21 cellular contexts compared by ENCODE assay signal in the genomic region with DNA sequence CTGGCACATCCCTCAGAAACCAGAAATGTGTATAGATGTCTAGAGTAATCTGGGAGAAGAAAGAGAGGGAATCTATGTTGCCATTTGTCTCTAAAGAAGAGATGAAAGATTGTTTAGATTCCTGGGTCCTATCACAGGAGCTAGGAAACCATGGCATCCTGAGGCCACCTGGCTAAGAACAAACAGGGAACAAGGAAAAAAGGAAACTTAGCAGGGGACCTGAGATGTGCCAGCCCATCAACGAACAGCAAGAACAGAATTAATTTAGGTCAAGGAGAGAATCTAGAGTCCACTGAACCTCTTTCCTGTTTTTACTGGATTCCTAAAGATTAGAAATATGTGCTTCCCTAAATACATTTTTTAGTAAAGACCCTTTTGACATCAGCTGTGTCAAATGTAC. TPM values are rescaled to one million over a fixed set of nuclear protein-coding genes. Genes with fewer than 3 reads are reported as not detected.
A peak's percentile ranks its signal among the peaks of the same experiment; 100 is the strongest.
DNase-seq lines count a peak whose midpoint lies in the region; ATAC-seq and TF ChIP-seq lines count a peak whose summit lies in the region.
"Had no signal": no experiment of that assay in that cellular context is flagged by ENCODE, and none has a peak within 500 bp of the region (broad histone marks: within the 10 kb centered on the region; RNA-seq: fewer than 3 reads in every experiment).

No MANE protein-coding gene starts in this region.

- H3K4me1 ChIP-seq in GM23338 (ENCODE audit: insufficient read depth): no peaks in the 10 kb centered on the region
- H3K4me1 ChIP-seq in mucosa of stomach (ENCODE audit: control insufficient read depth, insufficient read depth, low read length): peaks cover 6% of the 10 kb centered on the region
- H3K4me1 ChIP-seq: BE2C, SJCRH30 had no signal

- no peaks in the 10 kb centered on the region for H3K36me3 Mint-ChIP-seq in GM23338 (ENCODE audit: low read depth)
- H3K36me3 Mint-ChIP-seq in progenitor cell of endocrine pancreas (ENCODE audit: insufficient read depth): peaks cover 3% of the 10 kb centered on the region

- H3F3A ChIP-seq in GM23338 (replicated peaks; ENCODE audit: low read depth): 0 out of 2 replicates have a peak, but pooled peaks cover 5% of the 10 kb centered on the region

- no peaks in the 10 kb centered on the region for H3K9me2 ChIP-seq in GM23338 (ENCODE audit: insufficient read depth)

- H3K4me2 ChIP-seq in GM23338: no peak overlapping the region

- H3K9ac ChIP-seq in mucosa of stomach (ENCODE audit: low read length): peak overlapping the region; percentile 15

- H3K79me2 ChIP-seq in GM23338 (replicated peaks; ENCODE audit: insufficient read depth): peaks cover 90% of the 10 kb centered on the region

- peaks cover 4% of the 10 kb centered on the region; the same call in 1 of the 3 replicates for H3K4me1 Mint-ChIP-seq in GM23338
- peaks cover 11% of the 10 kb centered on the region for H3K4me1 Mint-ChIP-seq in progenitor cell of endocrine pancreas (ENCODE audit: low read depth)

- H3K27me3 Mint-ChIP-seq in GM23338 (ENCODE audit: insufficient read depth, low read depth, poor library complexity): no peaks in the 10 kb centered on the region
- H3K27me3 Mint-ChIP-seq in progenitor cell of endocrine pancreas: no peaks in the 10 kb centered on the region
- H3K27me3 Mint-ChIP-seq: CD4-positive, alpha-beta memory T cell; IgD-negative memory B cell had no signal

- H3K9me3 ChIP-seq in mucosa of stomach (ENCODE audit: control insufficient read depth, low read length): no peaks in the 10 kb centered on the region
- H3K9me3 ChIP-seq: BE2C, Peyer's patch, SJCRH30 had no signal

- H3K9me3 Mint-ChIP-seq in GM23338 (no peaks in the 10 kb centered on the region), progenitor cell of endocrine pancreas (ENCODE audit: low read depth) (no peaks in the 10 kb centered on the region)
- H3K9me3 Mint-ChIP-seq: CD4-positive, alpha-beta memory T cell; IgD-negative memory B cell had no signal

- H4K20me1 ChIP-seq in GM23338 (replicated peaks; ENCODE audit: insufficient read depth): peaks cover 36% of the 10 kb centered on the region

- H3K36me3 ChIP-seq in GM23338 (ENCODE audit: insufficient read depth) (no peaks in the 10 kb centered on the region), mucosa of stomach (ENCODE audit: control insufficient read depth, insufficient read depth, low read length) (peaks cover 5% of the 10 kb centered on the region)
- H3K36me3 ChIP-seq: BE2C, Peyer's patch, SJCRH30 had no signal

- no peak overlapping the region for H2AFZ ChIP-seq in GM23338

- DNase-seq in GM23338 (ENCODE audit: low spot score) (peak; percentile 8), cerebellar cortex (ENCODE audit: low spot score) (peak; percentile 72), progenitor cell of endocrine pancreas (ENCODE audit: low spot score, unreplicated experiment) (no peak), GOT3 (lab: John Stamatoyannopoulos, UW) (no peak)
- no peak for DNase-seq in activated T-cell treated with anti-CD3 and anti-CD28 coated beads, Interleukin-2, amount 50 U/mL, for 48 hours
- no peak for DNase-seq in activated effector memory CD4-positive, alpha-beta T cell treated with Interleukin-2 at 50 U/mL for 16 hours
- DNase-seq: BE2C; CD4-positive, alpha-beta memory T cell; DND-41; NCI-H1105; NCI-H146; NCI-H2029; NCI-H226; NCI-H524 treated with DMSO at 0.1 percent for 48 hours; NCI-H82; Peyer's patch; SJCRH30 had no signal

- H3K27ac ChIP-seq in GM23338 (ENCODE audit: low read depth): no peak overlapping the region; the same call in 1 of the 2 replicates
- H3K27ac ChIP-seq: Peyer's patch, SJCRH30 had no signal

- no peak for TF ChIP-seq CTCF in GM23338 (conservative IDR thresholded peaks at IDR 0.05; ENCODE audit: low read depth in 2 of 2)
- TF ChIP-seq CTCF in progenitor cell of endocrine pancreas (IDR thresholded peaks at IDR 0.05; ENCODE audit: unreplicated experiment): no peak

- no peaks in the 10 kb centered on the region for H3K27me3 ChIP-seq in GM23338 (ENCODE audit: insufficient read depth)
- no peaks in the 10 kb centered on the region for H3K27me3 ChIP-seq in mucosa of stomach (ENCODE audit: control insufficient read depth, insufficient read depth, low read length)
- H3K27me3 ChIP-seq: BE2C, Peyer's patch, SJCRH30 had no signal

- no peak; the same call in 2 of the 3 replicates for ATAC-seq in GM23338

- no peak overlapping the region for H3K4me3 ChIP-seq in GM23338
- no peak overlapping the region for H3K4me3 ChIP-seq in mucosa of stomach (ENCODE audit: low read length)
- H3K4me3 ChIP-seq: Peyer's patch, SJCRH30 had no signal

- H3K27ac Mint-ChIP-seq in GM23338 (no peak overlapping the region), progenitor cell of endocrine pancreas (peak overlapping the region; percentile 43)
- H3K27ac Mint-ChIP-seq: IgD-negative memory B cell had no signal

- H3K4me3 Mint-ChIP-seq in GM23338 (no peak overlapping the region), progenitor cell of endocrine pancreas (ENCODE audit: low read depth) (peak overlapping the region; percentile 11)
- H3K4me3 Mint-ChIP-seq: CD4-positive, alpha-beta memory T cell had no signal

TF ChIP-seq in GM23338, 12 proteins besides CTCF, POLR2A, EP300 and RAD21 (continues in another document):
- TF ChIP-seq NANOG (IDR thresholded peaks at IDR 0.05; ENCODE audit: borderline replicate concordance) (no peak), EZH2phosphoT487 (IDR thresholded peaks at IDR 0.05; ENCODE audit: unreplicated experiment) (no peak)

RNA-seq across cellular contexts. Expression of gene IP6K1, which starts 30.3 kb away (rescaled TPM):
- total RNA-seq in GM23338 (2014; rRNA removed; shearing (Covaris generic)): 35.5 and 38.4 TPM in 2 replicates
- 8.3 and 10.7 TPM in 2 replicates for polyA plus RNA-seq in GM23338 (2016; fragmentation: Nextera tagmentation; extraction: Ambion mirVana)
- 43.4 and 46.3 TPM in 2 replicates for total RNA-seq in progenitor cell of endocrine pancreas

RNA-seq across cellular contexts. Expression of gene GMPPB, which starts 32.3 kb away (rescaled TPM):
- 29.4 and 36.1 TPM in 2 replicates for total RNA-seq in GM23338 (2014; rRNA removed; shearing (Covaris generic))
- polyA plus RNA-seq in GM23338 (2016; fragmentation: Nextera tagmentation; extraction: Ambion mirVana): 7.8 and 10.2 TPM in 2 replicates
- 31.2 and 34.3 TPM in 2 replicates for total RNA-seq in progenitor cell of endocrine pancreas

RNA-seq across cellular contexts. Expression of gene AMIGO3, which starts 36.6 kb away (rescaled TPM):
- 8.2 and 10.4 TPM in 2 replicates for total RNA-seq in GM23338 (2014; rRNA removed; shearing (Covaris generic))
- polyA plus RNA-seq in GM23338 (2016; fragmentation: Nextera tagmentation; extraction: Ambion mirVana): 2.9 and 3.5 TPM in 2 replicates
- total RNA-seq in progenitor cell of endocrine pancreas: 0.86 TPM in 1 of 2 replicates, not detected in the other
- total RNA-seq: A673; CD4-positive, alpha-beta memory T cell; H4 had no signal
- polyA plus RNA-seq: CD4-positive, alpha-beta memory T cell had no signal

RNA-seq across cellular contexts. Expression of gene CDHR4, which starts 43.6 kb away (rescaled TPM):
- 0.24 TPM in 1 of 2 replicates, not detected in the other for total RNA-seq in GM23338 (2014; rRNA removed; shearing (Covaris generic))
- polyA plus RNA-seq in GM23338 (2016; fragmentation: Nextera tagmentation; extraction: Ambion mirVana): 0.26 and 0.28 TPM in 2 replicates
- not detected in 2 replicates for total RNA-seq in progenitor cell of endocrine pancreas
- total RNA-seq: A673, H4, SJCRH30 had no signal
- polyA plus RNA-seq: CD4-positive, alpha-beta memory T cell; IgD-negative memory B cell had no signal

RNA-seq across cellular contexts. Expression of gene INKA1, which starts 47.0 kb away (rescaled TPM):
- total RNA-seq in GM23338 (2014; rRNA removed; shearing (Covaris generic)): 4.0 and 4.9 TPM in 2 replicates
- 3.7 and 5.0 TPM in 2 replicates for polyA plus RNA-seq in GM23338 (2016; fragmentation: Nextera tagmentation; extraction: Ambion mirVana)
- total RNA-seq in progenitor cell of endocrine pancreas: not detected in 2 replicates

Comparison
In these comparisons a context has a peak if more than half of its experiments do, and no peak if none do; other contexts are left out.
1. DNase-seq: peak in GM23338 (single experiment) and cerebellar cortex (single experiment); none in progenitor cell of endocrine pancreas (single experiment), activated T-cell treated with anti-CD3 and anti-CD28 coated beads, Interleukin-2, amount 50 U/mL, for 48 hours (0 of 2), GOT3 (single experiment) and activated effector memory CD4-positive, alpha-beta T cell treated with Interleukin-2 at 50 U/mL for 16 hours (single experiment).